In the genomic region with DNA sequence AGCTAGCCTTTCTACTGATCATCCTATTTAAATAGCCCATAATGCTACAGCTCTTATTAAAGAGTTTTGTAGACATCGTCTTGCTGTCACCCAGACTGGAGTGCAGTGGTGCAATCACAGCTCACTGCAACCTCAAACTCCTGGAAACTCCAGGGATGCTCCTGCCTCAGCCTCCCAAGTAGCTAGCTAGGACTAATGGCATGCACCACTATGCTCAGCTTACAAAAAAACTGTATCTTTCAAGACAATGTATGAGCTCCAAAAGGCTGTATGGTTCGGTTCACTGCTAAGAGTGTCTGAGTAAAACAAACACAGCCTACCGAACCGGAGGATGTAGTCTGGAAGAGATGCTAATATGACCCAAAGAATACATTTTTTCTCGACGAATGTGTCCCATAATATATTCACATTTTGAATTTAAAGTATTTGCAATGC, we compare ENCODE assay signal across 1 cellular context.
TF ChIP-seq lines count a peak whose summit lies in the region.

No MANE protein-coding gene starts in this region.

TF ChIP-seq in WTC11, 78 proteins besides CTCF, POLR2A, EP300 and RAD21 (continued from another document):
- TF ChIP-seq, protein P1, sequence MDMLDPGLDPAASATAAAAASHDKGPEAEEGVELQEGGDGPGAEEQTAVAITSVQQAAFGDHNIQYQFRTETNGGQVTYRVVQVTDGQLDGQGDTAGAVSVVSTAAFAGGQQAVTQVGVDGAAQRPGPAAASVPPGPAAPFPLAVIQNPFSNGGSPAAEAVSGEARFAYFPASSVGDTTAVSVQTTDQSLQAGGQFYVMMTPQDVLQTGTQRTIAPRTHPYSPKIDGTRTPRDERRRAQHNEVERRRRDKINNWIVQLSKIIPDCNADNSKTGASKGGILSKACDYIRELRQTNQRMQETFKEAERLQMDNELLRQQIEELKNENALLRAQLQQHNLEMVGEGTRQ (CRISPR knock-in tag; IDR thresholded peaks at IDR 0.05): no peak
- peak; percentile 60 for TF ChIP-seq PRRX2 (CRISPR knock-in tag; IDR thresholded peaks at IDR 0.05)
- peak; percentile 87; the same call in 1 of the 2 replicates for TF ChIP-seq EMX1 (CRISPR knock-in tag; IDR thresholded peaks at IDR 0.05)
- TF ChIP-seq, protein P2, sequence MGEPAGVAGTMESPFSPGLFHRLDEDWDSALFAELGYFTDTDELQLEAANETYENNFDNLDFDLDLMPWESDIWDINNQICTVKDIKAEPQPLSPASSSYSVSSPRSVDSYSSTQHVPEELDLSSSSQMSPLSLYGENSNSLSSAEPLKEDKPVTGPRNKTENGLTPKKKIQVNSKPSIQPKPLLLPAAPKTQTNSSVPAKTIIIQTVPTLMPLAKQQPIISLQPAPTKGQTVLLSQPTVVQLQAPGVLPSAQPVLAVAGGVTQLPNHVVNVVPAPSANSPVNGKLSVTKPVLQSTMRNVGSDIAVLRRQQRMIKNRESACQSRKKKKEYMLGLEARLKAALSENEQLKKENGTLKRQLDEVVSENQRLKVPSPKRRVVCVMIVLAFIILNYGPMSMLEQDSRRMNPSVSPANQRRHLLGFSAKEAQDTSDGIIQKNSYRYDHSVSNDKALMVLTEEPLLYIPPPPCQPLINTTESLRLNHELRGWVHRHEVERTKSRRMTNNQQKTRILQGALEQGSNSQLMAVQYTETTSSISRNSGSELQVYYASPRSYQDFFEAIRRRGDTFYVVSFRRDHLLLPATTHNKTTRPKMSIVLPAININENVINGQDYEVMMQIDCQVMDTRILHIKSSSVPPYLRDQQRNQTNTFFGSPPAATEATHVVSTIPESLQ (CRISPR knock-in tag; IDR thresholded peaks at IDR 0.05): no peak
- no peak for TF ChIP-seq SMAD4 (CRISPR knock-in tag; IDR thresholded peaks at IDR 0.05)
- TF ChIP-seq SMAD3 (CRISPR knock-in tag; IDR thresholded peaks at IDR 0.05; ENCODE audit: borderline replicate concordance): no peak
- TF ChIP-seq GRHL2 (CRISPR knock-in tag; IDR thresholded peaks at IDR 0.05; ENCODE audit: insufficient replicate concordance, severe bottlenecking): no peak
- TF ChIP-seq, protein P3, sequence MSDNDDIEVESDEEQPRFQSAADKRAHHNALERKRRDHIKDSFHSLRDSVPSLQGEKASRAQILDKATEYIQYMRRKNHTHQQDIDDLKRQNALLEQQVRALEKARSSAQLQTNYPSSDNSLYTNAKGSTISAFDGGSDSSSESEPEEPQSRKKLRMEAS (CRISPR knock-in tag; IDR thresholded peaks at IDR 0.05): no peak
- TF ChIP-seq, protein P4, sequence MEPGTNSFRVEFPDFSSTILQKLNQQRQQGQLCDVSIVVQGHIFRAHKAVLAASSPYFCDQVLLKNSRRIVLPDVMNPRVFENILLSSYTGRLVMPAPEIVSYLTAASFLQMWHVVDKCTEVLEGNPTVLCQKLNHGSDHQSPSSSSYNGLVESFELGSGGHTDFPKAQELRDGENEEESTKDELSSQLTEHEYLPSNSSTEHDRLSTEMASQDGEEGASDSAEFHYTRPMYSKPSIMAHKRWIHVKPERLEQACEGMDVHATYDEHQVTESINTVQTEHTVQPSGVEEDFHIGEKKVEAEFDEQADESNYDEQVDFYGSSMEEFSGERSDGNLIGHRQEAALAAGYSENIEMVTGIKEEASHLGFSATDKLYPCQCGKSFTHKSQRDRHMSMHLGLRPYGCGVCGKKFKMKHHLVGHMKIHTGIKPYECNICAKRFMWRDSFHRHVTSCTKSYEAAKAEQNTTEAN (CRISPR knock-in tag; IDR thresholded peaks at IDR 0.05): no peak
- no peak for TF ChIP-seq ZNF138 (CRISPR knock-in tag; conservative IDR thresholded peaks at IDR 0.05)
- TF ChIP-seq CBFB (CRISPR knock-in tag; IDR thresholded peaks at IDR 0.05; ENCODE audit: low read depth): no peak
- no peak for TF ChIP-seq ETV6 (CRISPR knock-in tag; IDR thresholded peaks at IDR 0.05)
- 0 out of 2 replicates have a peak, but pooled peaks have one; percentile 11 for TF ChIP-seq ZNF671 (CRISPR knock-in tag; IDR thresholded peaks at IDR 0.05)
- no peak for TF ChIP-seq FOXK1 (CRISPR knock-in tag; IDR thresholded peaks at IDR 0.05)
TF ChIP-seq in WTC11: peak in this region for 4.
